ENCODE assay signal across 23 cellular contexts in genomic region chr3:173501941-173502489, GRCh38.
DNase-seq lines count a peak whose midpoint lies in the region; ATAC-seq, FAIRE-seq and TF ChIP-seq lines count a peak whose summit lies in the region.
"Had no signal": no experiment of that assay in that cellular context is flagged by ENCODE, and none has a peak within 500 bp of the region (broad histone marks: within the 10 kb centered on the region; RNA-seq: fewer than 3 reads in every experiment).

No MANE protein-coding gene starts in this region.

- H3K36me3 ChIP-seq in bronchial epithelial cell (ENCODE audit: control insufficient read depth, insufficient read depth, low read length): no peaks in the 10 kb centered on the region

- no peaks in the 10 kb centered on the region for H3K36me3 Mint-ChIP-seq in HFFc6 (ENCODE audit: low read depth)
- H3K36me3 Mint-ChIP-seq: activated CD8-positive, alpha-beta memory T cell treated with anti-CD3 and anti-CD28 coated beads, Interleukin-2, amount 10 ng/mL, durations not matched to agents 7 days and 5 days; memory B cell; naive thymus-derived CD4-positive, alpha-beta T cell had no signal

- DNase-seq in EH (ENCODE audit: low read depth) (peak; percentile 51), HFFc6 (peak; percentile 26), bronchial epithelial cell (ENCODE audit: low read depth) (peak; percentile 28), kidney tubule cell (ENCODE audit: low spot score) (peak; percentile 69), NOMO-1 treated with DMSO at 0.1 percent for 48 hours (lab: John Stamatoyannopoulos, UW; ENCODE audit: unreplicated experiment) (no peak), NCI-H2171 (lab: John Stamatoyannopoulos, UW) (no peak), H54 (ENCODE audit: insufficient read length, low spot score) (no peak)
- DNase-seq: activated CD4-positive, alpha-beta T cell treated with anti-CD3 and anti-CD28 coated beads for 36 hours; activated CD8-positive, alpha-beta memory T cell treated with anti-CD3 and anti-CD28 coated beads, Interleukin-2, amount 10 ng/mL, durations not matched to agents 7 days and 5 days; activated naive CD8-positive, alpha-beta T cell treated with anti-CD3 and anti-CD28 coated beads, Interleukin-2, amount 50 U/mL, for 24 hours; cerebellar nuclear complex; effector memory CD4-positive, alpha-beta T cell; naive thymus-derived CD4-positive, alpha-beta T cell; NCI-H1417 treated with DMSO at 0.1 percent for 48 hours; stimulated activated CD4-positive, alpha-beta T cell treated with anti-CD3 and anti-CD28 coated beads, Interleukin-2, amount 100 ng/mL, for 48 hours; stimulated activated naive CD8-positive, alpha-beta T cell treated with anti-CD3 and anti-CD28 coated beads, Interleukin-15, amount 100 ng/mL, for 72 hours; SW 1271 had no signal

- no peak overlapping the region for H3K4me3 Mint-ChIP-seq in HFFc6
- H3K4me3 Mint-ChIP-seq: activated CD4-positive, alpha-beta T cell treated with anti-CD3 and anti-CD28 coated beads for 36 hours; activated CD8-positive, alpha-beta memory T cell treated with anti-CD3 and anti-CD28 coated beads, Interleukin-2, amount 10 ng/mL, durations not matched to agents 7 days and 5 days; activated naive CD8-positive, alpha-beta T cell treated with anti-CD3 and anti-CD28 coated beads, Interleukin-2, amount 50 U/mL, for 24 hours; GM23338; memory B cell; naive thymus-derived CD4-positive, alpha-beta T cell; stimulated activated naive CD8-positive, alpha-beta T cell treated with anti-CD3 and anti-CD28 coated beads, Interleukin-15, amount 100 ng/mL, for 72 hours had no signal

- no peak overlapping the region for H3K27ac Mint-ChIP-seq in HFFc6
- H3K27ac Mint-ChIP-seq: activated CD4-positive, alpha-beta T cell treated with anti-CD3 and anti-CD28 coated beads for 36 hours; activated CD8-positive, alpha-beta memory T cell treated with anti-CD3 and anti-CD28 coated beads, Interleukin-2, amount 10 ng/mL, durations not matched to agents 7 days and 5 days; activated naive CD8-positive, alpha-beta T cell treated with anti-CD3 and anti-CD28 coated beads, Interleukin-2, amount 50 U/mL, for 24 hours; activated T-helper 2 cell treated with anti-CD3 and anti-CD28 coated beads, Interferon-gamma antibody, Interleukin-2, Interleukin-4, amounts not matched to agents 10 μg/mL and 5 μg/mL and 100 μg/mL, durations not matched to agents 14 hours and 24 hours and 36 hours; GM23338; memory B cell; naive thymus-derived CD4-positive, alpha-beta T cell; stimulated activated naive CD8-positive, alpha-beta T cell treated with anti-CD3 and anti-CD28 coated beads, Interleukin-15, amount 100 ng/mL, for 72 hours had no signal

- H3K27me3 ChIP-seq in bronchial epithelial cell (ENCODE audit: control insufficient read depth, insufficient read depth, low read length): no peaks in the 10 kb centered on the region
- H3K27me3 ChIP-seq: hepatocyte had no signal

- ATAC-seq in HG03571 (IDR thresholded peaks at IDR 0.05; ENCODE audit: unreplicated experiment): no peak
- ATAC-seq: activated CD4-positive, alpha-beta T cell treated with anti-CD3 and anti-CD28 coated beads for 36 hours; activated CD8-positive, alpha-beta memory T cell treated with anti-CD3 and anti-CD28 coated beads, Interleukin-2, amount 10 ng/mL, durations not matched to agents 7 days and 5 days; activated naive CD8-positive, alpha-beta T cell treated with anti-CD3 and anti-CD28 coated beads, Interleukin-2, amount 50 U/mL, for 24 hours; GM23338; naive thymus-derived CD4-positive, alpha-beta T cell; stimulated activated naive CD8-positive, alpha-beta T cell treated with anti-CD3 and anti-CD28 coated beads, Interleukin-15, amount 100 ng/mL, for 72 hours had no signal

- TF ChIP-seq CTCF in HFFc6 (IDR thresholded peaks at IDR 0.05) (no peak), bronchial epithelial cell (IDR thresholded peaks at IDR 0.05; ENCODE audit: insufficient read depth, low read length, severe bottlenecking) (no peak)

- peaks cover 17% of the 10 kb centered on the region for H3K4me1 Mint-ChIP-seq in HFFc6 (ENCODE audit: low read depth)
- H3K4me1 Mint-ChIP-seq: activated CD4-positive, alpha-beta T cell treated with anti-CD3 and anti-CD28 coated beads for 36 hours; activated CD8-positive, alpha-beta memory T cell treated with anti-CD3 and anti-CD28 coated beads, Interleukin-2, amount 10 ng/mL, durations not matched to agents 7 days and 5 days; activated naive CD8-positive, alpha-beta T cell treated with anti-CD3 and anti-CD28 coated beads, Interleukin-2, amount 50 U/mL, for 24 hours; GM23338; memory B cell; naive thymus-derived CD4-positive, alpha-beta T cell; stimulated activated naive CD8-positive, alpha-beta T cell treated with anti-CD3 and anti-CD28 coated beads, Interleukin-15, amount 100 ng/mL, for 72 hours had no signal

- H3K9me3 Mint-ChIP-seq in HFFc6: no peaks in the 10 kb centered on the region
- H3K9me3 Mint-ChIP-seq: activated naive CD8-positive, alpha-beta T cell treated with anti-CD3 and anti-CD28 coated beads, Interleukin-2, amount 50 U/mL, for 24 hours; activated T-helper 2 cell treated with anti-CD3 and anti-CD28 coated beads, Interferon-gamma antibody, Interleukin-2, Interleukin-4, amounts not matched to agents 10 μg/mL and 5 μg/mL and 100 μg/mL, durations not matched to agents 14 hours and 24 hours and 36 hours had no signal

- H3K4me3 ChIP-seq in bronchial epithelial cell (ENCODE audit: low read depth, low read length): no peak overlapping the region
- H3K4me3 ChIP-seq: GM23338, hepatocyte had no signal

- no peaks in the 10 kb centered on the region for H3K27me3 Mint-ChIP-seq in HFFc6 (ENCODE audit: insufficient read depth)
- H3K27me3 Mint-ChIP-seq: activated CD4-positive, alpha-beta T cell treated with anti-CD3 and anti-CD28 coated beads for 36 hours; activated CD8-positive, alpha-beta memory T cell treated with anti-CD3 and anti-CD28 coated beads, Interleukin-2, amount 10 ng/mL, durations not matched to agents 7 days and 5 days; activated naive CD8-positive, alpha-beta T cell treated with anti-CD3 and anti-CD28 coated beads, Interleukin-2, amount 50 U/mL, for 24 hours; memory B cell; naive thymus-derived CD4-positive, alpha-beta T cell; stimulated activated naive CD8-positive, alpha-beta T cell treated with anti-CD3 and anti-CD28 coated beads, Interleukin-15, amount 100 ng/mL, for 72 hours had no signal

- no peak for TF ChIP-seq POLR2A in H54 (IDR thresholded peaks at IDR 0.05; ENCODE audit: low read depth, low read length)

- FAIRE-seq in bronchial epithelial cell (lab: Jason Lieb, UNC): no peak
- no peak for FAIRE-seq in H54 (lab: Jason Lieb, UNC)
- FAIRE-seq: keratinocyte had no signal

Comparison
In these comparisons a context has a peak if more than half of its experiments do, and no peak if none do; other contexts are left out.
1. DNase-seq: peak in EH (single experiment), HFFc6 (single experiment), bronchial epithelial cell (single experiment) and kidney tubule cell (single experiment); none in NOMO-1 treated with DMSO at 0.1 percent for 48 hours (single experiment), NCI-H2171 (single experiment) and H54 (single experiment).